In genomic region chr4:109472343-109472761, GRCh38 we compare ENCODE assay signal across 1 cellular context.
A peak's percentile ranks its signal among the peaks of the same experiment; 100 is the strongest.
TF ChIP-seq lines count a peak whose summit lies in the region.

No MANE protein-coding gene starts in this region.

TF ChIP-seq in H1, 55 proteins besides CTCF, POLR2A, EP300 and RAD21:
- TF ChIP-seq CEBPB (IDR thresholded peaks at IDR 0.05; ENCODE audit: low read depth, low read length): peak; percentile 70; the same call in 1 of the 2 replicates
- no peak for TF ChIP-seq MAFK (IDR thresholded peaks at IDR 0.05; ENCODE audit: low read depth, low read length)
- no peak for TF ChIP-seq SP4 (IDR thresholded peaks at IDR 0.05; ENCODE audit: low read length)
- TF ChIP-seq SIX5 (IDR thresholded peaks at IDR 0.05; ENCODE audit: low read depth, low read length): no peak
- no peak for TF ChIP-seq CREB1 (IDR thresholded peaks at IDR 0.05)
- no peak for TF ChIP-seq NANOG (IDR thresholded peaks at IDR 0.05; ENCODE audit: insufficient read depth, low read depth, low read length, poor library complexity, severe bottlenecking)
